ENCODE assay signal across 8 cellular contexts in the genomic region with DNA sequence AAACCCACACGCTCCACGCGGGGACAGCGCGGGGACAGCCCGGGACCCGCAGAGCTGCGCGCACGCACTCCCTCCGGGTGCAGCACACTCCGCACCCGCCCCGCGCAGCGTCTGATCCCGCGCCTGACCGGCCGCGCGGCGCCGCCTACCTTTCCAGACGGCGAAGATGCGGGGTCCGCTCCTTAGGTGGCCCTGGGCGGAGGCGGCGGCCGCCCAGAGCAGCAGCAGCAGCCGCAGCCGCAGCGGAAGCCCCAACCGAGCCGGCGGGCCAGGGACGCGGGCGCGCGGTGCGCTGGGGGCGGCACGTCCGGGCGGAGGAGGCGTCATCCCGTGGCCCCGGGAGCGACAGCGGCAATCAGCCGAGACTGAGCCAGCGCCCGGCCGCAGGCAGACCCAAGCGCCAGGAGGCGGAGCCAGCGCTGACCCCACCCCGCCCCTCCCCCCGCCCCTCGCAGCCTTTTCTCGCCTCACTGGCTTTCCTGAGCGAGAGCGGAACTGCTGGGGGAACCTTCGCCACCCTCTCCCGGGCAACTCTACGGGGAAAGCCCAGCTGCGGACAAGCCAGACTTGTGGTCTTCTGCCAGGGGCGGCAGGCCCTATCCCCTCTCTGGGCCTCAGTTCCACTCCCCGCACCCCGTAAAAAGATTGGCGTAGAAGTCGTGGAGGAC. TPM values are rescaled to one million over a fixed set of nuclear protein-coding genes. Genes with fewer than 3 reads are reported as not detected.
DNase-seq lines count a peak whose midpoint lies in the region; ATAC-seq and TF ChIP-seq lines count a peak whose summit lies in the region.

A gene with protein sequence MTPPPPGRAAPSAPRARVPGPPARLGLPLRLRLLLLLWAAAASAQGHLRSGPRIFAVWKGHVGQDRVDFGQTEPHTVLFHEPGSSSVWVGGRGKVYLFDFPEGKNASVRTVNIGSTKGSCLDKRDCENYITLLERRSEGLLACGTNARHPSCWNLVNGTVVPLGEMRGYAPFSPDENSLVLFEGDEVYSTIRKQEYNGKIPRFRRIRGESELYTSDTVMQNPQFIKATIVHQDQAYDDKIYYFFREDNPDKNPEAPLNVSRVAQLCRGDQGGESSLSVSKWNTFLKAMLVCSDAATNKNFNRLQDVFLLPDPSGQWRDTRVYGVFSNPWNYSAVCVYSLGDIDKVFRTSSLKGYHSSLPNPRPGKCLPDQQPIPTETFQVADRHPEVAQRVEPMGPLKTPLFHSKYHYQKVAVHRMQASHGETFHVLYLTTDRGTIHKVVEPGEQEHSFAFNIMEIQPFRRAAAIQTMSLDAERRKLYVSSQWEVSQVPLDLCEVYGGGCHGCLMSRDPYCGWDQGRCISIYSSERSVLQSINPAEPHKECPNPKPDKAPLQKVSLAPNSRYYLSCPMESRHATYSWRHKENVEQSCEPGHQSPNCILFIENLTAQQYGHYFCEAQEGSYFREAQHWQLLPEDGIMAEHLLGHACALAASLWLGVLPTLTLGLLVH (minus strand): TSS at position 367 of the 668 bp plus-strand sequence. CDS start 40 bp downstream, at position 327.

- ATAC-seq in CD4-positive, alpha-beta T cell (ENCODE audit: poor library complexity), result peak; percentile 77
- ATAC-seq in GM19372 (IDR thresholded peaks at IDR 0.05; ENCODE audit: low read depth, unreplicated experiment), result peak; percentile 74
- ATAC-seq in naive thymus-derived CD8-positive, alpha-beta T cell, result peak; percentile 79 to 86

- no peaks in the 10 kb centered on the region for H3K36me3 Mint-ChIP-seq in CD4-positive, alpha-beta T cell (ENCODE audit: low read depth)
- peaks cover 37% of the 10 kb centered on the region for H3K36me3 Mint-ChIP-seq in activated T-helper 1 cell treated with anti-CD3 and anti-CD28 coated beads, Interleukin-12 subunit alpha, Interleukin-12 subunit beta, Interleukin-2, Interleukin-4 antibody, amounts not matched to agents 30 ng/mL and 10 ng/mL and 1 ng/mL, durations not matched to agents 14 hours and 24 hours and 36 hours (ENCODE audit: low read depth)
- no peaks in the 10 kb centered on the region for H3K36me3 Mint-ChIP-seq in naive thymus-derived CD8-positive, alpha-beta T cell

- no peaks in the 10 kb centered on the region for H3K36me3 ChIP-seq in Peyer's patch

- peak; percentile 29 to 35 for TF ChIP-seq POLR2A in Peyer's patch (IDR thresholded peaks at IDR 0.05)

- H3K27me3 Mint-ChIP-seq in CD4-positive, alpha-beta T cell, result no peaks in the 10 kb centered on the region
- no peaks in the 10 kb centered on the region for H3K27me3 Mint-ChIP-seq in activated T-helper 1 cell treated with anti-CD3 and anti-CD28 coated beads, Interleukin-12 subunit alpha, Interleukin-12 subunit beta, Interleukin-2, Interleukin-4 antibody, amounts not matched to agents 30 ng/mL and 10 ng/mL and 1 ng/mL, durations not matched to agents 14 hours and 24 hours and 36 hours (ENCODE audit: insufficient read depth)
- no peaks in the 10 kb centered on the region for H3K27me3 Mint-ChIP-seq in naive thymus-derived CD8-positive, alpha-beta T cell

- peaks cover 16% of the 10 kb centered on the region for H3K4me1 Mint-ChIP-seq in CD4-positive, alpha-beta T cell (ENCODE audit: low read depth)
- H3K4me1 Mint-ChIP-seq in activated T-helper 1 cell treated with anti-CD3 and anti-CD28 coated beads, Interleukin-12 subunit alpha, Interleukin-12 subunit beta, Interleukin-2, Interleukin-4 antibody, amounts not matched to agents 30 ng/mL and 10 ng/mL and 1 ng/mL, durations not matched to agents 14 hours and 24 hours and 36 hours (ENCODE audit: low read depth), result peaks cover 79% of the 10 kb centered on the region
- H3K4me1 Mint-ChIP-seq in naive thymus-derived CD8-positive, alpha-beta T cell, result peaks cover 19 to 61% (median 45%) of the 10 kb centered on the region in 4 donors

- no peak within 1 kb of the TSS for H3K27ac ChIP-seq in CD4-positive, alpha-beta T cell (ENCODE audit: low read depth, low read length)
- peak within 1 kb of the TSS; percentile 69 to 93 (median 84) for H3K27ac ChIP-seq in Peyer's patch

- DNase-seq in CD4-positive, alpha-beta T cell, result peak; percentile 35 to 72 (median 60)
- DNase-seq in HK-2 (ENCODE audit: unreplicated experiment) (peak; percentile 92), Peyer's patch (peak; percentile 85 to 94 (median 85)), fibroblast of peridontal ligament (ENCODE audit: extremely low read depth) (peak; percentile 58)
- DNase-seq in activated T-helper 1 cell treated with anti-CD3 and anti-CD28 coated beads, Interleukin-12 subunit alpha, Interleukin-12 subunit beta, Interleukin-2, Interleukin-4 antibody, amounts not matched to agents 30 ng/mL and 10 ng/mL and 1 ng/mL, durations not matched to agents 14 hours and 24 hours and 36 hours (ENCODE audit: low spot score), result peak; percentile 82
- peak; percentile 38 to 82 (median 63) for DNase-seq in naive thymus-derived CD8-positive, alpha-beta T cell
- DNase-seq in stimulated activated naive CD4-positive, alpha-beta T cell (lab: John Stamatoyannopoulos, UW), result peak; percentile 34 to 68 (median 48)

- POLR2A ChIA-PET in CD4-positive, alpha-beta T cell (lab: Charles Lee), result interaction anchor here (1.1 kb wide), 1 partner anchor 27 kb away, joined by 3 read pairs; the partner anchor contains the start of gene UBL7
- POLR2A ChIA-PET in naive thymus-derived CD8-positive, alpha-beta T cell (lab: Charles Lee), result interaction anchor here (0.6 to 2.5 kb wide), 8 partner anchors 11 to 198 kb away, joined by 3 to 12 read pairs (median 4); no protein-coding TSS in a partner anchor

- H3K9me3 Mint-ChIP-seq in CD4-positive, alpha-beta T cell, result no peaks in the 10 kb centered on the region
- no peaks in the 10 kb centered on the region for H3K9me3 Mint-ChIP-seq in activated T-helper 1 cell treated with anti-CD3 and anti-CD28 coated beads, Interleukin-12 subunit alpha, Interleukin-12 subunit beta, Interleukin-2, Interleukin-4 antibody, amounts not matched to agents 30 ng/mL and 10 ng/mL and 1 ng/mL, durations not matched to agents 14 hours and 24 hours and 36 hours
- no peaks in the 10 kb centered on the region for H3K9me3 Mint-ChIP-seq in naive thymus-derived CD8-positive, alpha-beta T cell

- H3K9me3 ChIP-seq in CD4-positive, alpha-beta T cell (ENCODE audit: control insufficient read depth, low read length), result no peaks in the 10 kb centered on the region
- H3K9me3 ChIP-seq in Peyer's patch, result no peaks in the 10 kb centered on the region

- H3K4me3 ChIP-seq in Peyer's patch, result peak within 1 kb of the TSS; percentile 65 to 81 (median 80)

- CTCF ChIA-PET in CD4-positive, alpha-beta T cell (lab: Charles Lee), result interaction anchor here (1.2 to 2.9 kb wide), 2 partner anchors 51 to 60 kb away, joined by 3 to 11 read pairs; no protein-coding TSS in a partner anchor

- peaks cover 0 to 21% (median 15%) of the 10 kb centered on the region in 4 donors for H3K4me1 ChIP-seq in Peyer's patch

- H3K4me3 Mint-ChIP-seq in CD4-positive, alpha-beta T cell, result peak within 1 kb of the TSS; percentile 85
- H3K4me3 Mint-ChIP-seq in activated T-helper 1 cell treated with anti-CD3 and anti-CD28 coated beads, Interleukin-12 subunit alpha, Interleukin-12 subunit beta, Interleukin-2, Interleukin-4 antibody, amounts not matched to agents 30 ng/mL and 10 ng/mL and 1 ng/mL, durations not matched to agents 14 hours and 24 hours and 36 hours, result peak within 1 kb of the TSS; percentile 97
- peak within 1 kb of the TSS; percentile 75 to 90 (median 82) for H3K4me3 Mint-ChIP-seq in naive thymus-derived CD8-positive, alpha-beta T cell

- TF ChIP-seq CTCF in CD4-positive, alpha-beta T cell (IDR thresholded peaks at IDR 0.05), result no peak
- TF ChIP-seq CTCF in Peyer's patch (IDR thresholded peaks at IDR 0.05), result no peak

- intact Hi-C loops in CD4-positive, alpha-beta T cell (cut with DNase I, micrococcal nuclease), result no loop called here
- intact Hi-C loops in activated T-helper 1 cell treated with anti-CD3 and anti-CD28 coated beads, Interleukin-12 subunit alpha, Interleukin-12 subunit beta, Interleukin-2, Interleukin-4 antibody, amounts not matched to agents 30 ng/mL and 10 ng/mL and 1 ng/mL, durations not matched to agents 14 hours and 24 hours and 36 hours (cut with micrococcal nuclease), result loop anchor here (1.0 kb wide), 3 partner anchors 28 to 56 kb away; partner anchors contain the start of gene UBL7

- no peaks in the 10 kb centered on the region for H3K27me3 ChIP-seq in CD4-positive, alpha-beta T cell (ENCODE audit: control insufficient read depth, insufficient read depth, low read length)
- peaks cover 0 to 9% of the 10 kb centered on the region in 2 donors for H3K27me3 ChIP-seq in Peyer's patch

- H3K27ac Mint-ChIP-seq in CD4-positive, alpha-beta T cell, result peak within 1 kb of the TSS; percentile 39
- H3K27ac Mint-ChIP-seq in activated T-helper 1 cell treated with anti-CD3 and anti-CD28 coated beads, Interleukin-12 subunit alpha, Interleukin-12 subunit beta, Interleukin-2, Interleukin-4 antibody, amounts not matched to agents 30 ng/mL and 10 ng/mL and 1 ng/mL, durations not matched to agents 14 hours and 24 hours and 36 hours, result peak within 1 kb of the TSS; percentile 87
- peak within 1 kb of the TSS in 9 of 10 donors; percentile 3 to 87 (median 80) for H3K27ac Mint-ChIP-seq in naive thymus-derived CD8-positive, alpha-beta T cell

RNA-seq across cellular contexts. Expression of the gene that starts here (rescaled TPM):
- 1 to 10 TPM; 2.3 to 2.7 TPM for total RNA-seq in CD4-positive, alpha-beta T cell
- 10 to 100 TPM in 1 of 4 donors, 1 to 10 TPM in 3; 1.5 to 42.9 (median 1.6) TPM for total RNA-seq in Peyer's patch
- total RNA-seq in activated T-helper 1 cell treated with anti-CD3 and anti-CD28 coated beads, Interleukin-12 subunit alpha, Interleukin-12 subunit beta, Interleukin-2, Interleukin-4 antibody, amounts not matched to agents 30 ng/mL and 10 ng/mL and 1 ng/mL, durations not matched to agents 14 hours and 24 hours and 36 hours, result 102 TPM in 2 replicates
- total RNA-seq in naive thymus-derived CD8-positive, alpha-beta T cell, result 1 to 10 TPM; 3.2 TPM
- polyA plus RNA-seq in naive thymus-derived CD8-positive, alpha-beta T cell, result 1 to 10 TPM in 1 of 3 donors, under 1 TPM in 2; 0.09 to 1.7 (median 0.20) TPM
